ENCODE assay signal across 8 cellular contexts in the genomic region with DNA sequence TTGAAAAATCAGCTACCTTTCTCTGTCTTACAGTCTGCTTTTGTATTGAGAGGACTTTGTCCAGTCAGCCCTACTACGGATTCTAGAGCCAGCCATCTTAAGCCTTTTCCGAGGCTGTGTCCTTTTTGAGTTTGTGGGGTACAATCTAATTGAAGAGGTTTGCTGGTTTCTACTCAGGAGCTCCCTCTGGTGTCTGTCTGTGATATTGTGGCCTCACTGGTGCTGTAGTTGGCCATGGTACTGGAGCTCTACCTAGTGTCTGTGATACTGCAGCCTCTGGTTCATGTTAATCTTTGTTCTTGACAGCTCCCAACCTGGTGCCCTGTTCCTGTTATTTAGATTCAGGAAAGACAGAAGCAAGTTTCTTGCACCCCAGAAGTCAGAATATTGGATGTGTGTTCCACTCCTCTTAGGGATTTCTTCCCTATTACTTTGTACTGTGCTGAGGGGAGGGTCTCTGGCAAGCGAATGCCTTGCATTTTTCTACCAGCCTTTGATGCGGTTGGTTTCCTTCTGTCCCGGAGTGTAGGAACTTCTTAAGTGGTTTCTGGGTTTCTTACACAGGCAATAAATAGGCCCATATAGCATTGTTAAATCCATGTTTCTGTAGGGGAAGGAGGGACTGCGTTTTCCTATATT.
A peak's percentile ranks its signal among the peaks of the same experiment; 100 is the strongest.
DNase-seq lines count a peak whose midpoint lies in the region; ATAC-seq and TF ChIP-seq lines count a peak whose summit lies in the region.

No MANE protein-coding gene starts in this region.

- H2AFZ ChIP-seq in neuronal stem cell (ENCODE audit: low read length) = no peak overlapping the region

- no peaks in the 10 kb centered on the region for H3K79me1 ChIP-seq in neuronal stem cell (ENCODE audit: low read depth, low read length)

- peaks cover 27% of the 10 kb centered on the region for H3K36me3 ChIP-seq in BE2C
- H3K36me3 ChIP-seq in neuronal stem cell (replicated peaks in 1 of 2; ENCODE audit: control insufficient read depth in 2 of 2, insufficient read depth in 2 of 2, low read length in 2 of 2) = peaks cover 10 to 90% of the 10 kb centered on the region in 2 donors

- H2BK120ac ChIP-seq in neuronal stem cell (ENCODE audit: low read depth, low read length) = no peak overlapping the region

- H3K14ac ChIP-seq in neuronal stem cell (ENCODE audit: low read length) = no peak overlapping the region

- H3K9me3 ChIP-seq in BE2C (no peaks in the 10 kb centered on the region), neuronal stem cell (replicated peaks in 1 of 2; ENCODE audit: control insufficient read depth in 2 of 2, insufficient read depth in 1 of 2, low read depth in 1 of 2, low read length in 2 of 2) (peaks cover 4 to 32% of the 10 kb centered on the region in 2 donors)

- no peak overlapping the region for H3K9ac ChIP-seq in neuronal stem cell (ENCODE audit: low read depth, low read length, poor library complexity)

- H3K4me2 ChIP-seq in neuronal stem cell (ENCODE audit: insufficient read depth, low read length, poor library complexity, severe bottlenecking) = no peak overlapping the region

- H3K4ac ChIP-seq in neuronal stem cell (ENCODE audit: low read length) = no peak overlapping the region

- WGBS in neuronal stem cell (ENCODE audit: extremely low coverage in 2 of 2, insufficient read length in 2 of 2, insufficient replicate concordance in 1 of 2), 2 donors = no CpG with 5 or more reads among the region's 6 CpGs

- no peak overlapping the region for H3K18ac ChIP-seq in neuronal stem cell (ENCODE audit: low read length)

- no peaks in the 10 kb centered on the region for H3K4me1 ChIP-seq in BE2C
- no peaks in the 10 kb centered on the region for H3K4me1 ChIP-seq in neuronal stem cell (ENCODE audit: control insufficient read depth in 2 of 2, insufficient read depth in 1 of 2, low read depth in 1 of 2, low read length in 2 of 2)

- no peak overlapping the region for H2AK5ac ChIP-seq in neuronal stem cell (ENCODE audit: low read depth, low read length)

- no peaks in the 10 kb centered on the region for H3K27me3 ChIP-seq in BE2C
- H3K27me3 ChIP-seq in neuronal stem cell (ENCODE audit: control insufficient read depth in 3 of 3, insufficient read depth in 3 of 3, low read depth in 1 of 3, low read length in 3 of 3) = no peaks in the 10 kb centered on the region

- no peak overlapping the region for H3K4me3 ChIP-seq in BE2C (ENCODE audit: low read depth, low read length)
- H3K4me3 ChIP-seq in neuronal stem cell (ENCODE audit: low read length in 2 of 2) = no peak overlapping the region

- no peak overlapping the region for H4K8ac ChIP-seq in neuronal stem cell (ENCODE audit: low read depth, low read length)

- intact Hi-C loops in posterior vena cava (cut with DNase I) = no loop called here

- H3K27ac ChIP-seq in neuronal stem cell (replicated peaks; ENCODE audit: low read length) = no peak overlapping the region

- DNase-seq in BE2C = peak; percentile 72
- DNase-seq in NOMO-1 treated with DMSO at 0.1 percent for 48 hours (lab: John Stamatoyannopoulos, UW; ENCODE audit: unreplicated experiment) = peak; percentile 54
- DNase-seq in activated CD8-positive, alpha-beta memory T cell treated with anti-CD3 and anti-CD28 coated beads for 4 hours (ENCODE audit: low read depth in 2 of 2) = peak; percentile 3 to 10
- peak; percentile 67 for DNase-seq in neuronal stem cell (ENCODE audit: low spot score)
- DNase-seq in posterior vena cava (ENCODE audit: low spot score) = no peak

- peak; percentile 65 for ATAC-seq in GM18519 (IDR thresholded peaks at IDR 0.05; ENCODE audit: low FRiP score, unreplicated experiment)
- ATAC-seq in HG03039 (IDR thresholded peaks at IDR 0.05; ENCODE audit: unreplicated experiment) = peak; percentile 60
- ATAC-seq in esophagus mucosa = peak; percentile 81

- peak; percentile 99 for TF ChIP-seq CTCF in BE2C (IDR thresholded peaks at IDR 0.05; ENCODE audit: low read depth, low read length)

- no peak overlapping the region for H2BK5ac ChIP-seq in neuronal stem cell (ENCODE audit: low read length)

- H2BK12ac ChIP-seq in neuronal stem cell (ENCODE audit: low read length) = no peak overlapping the region

- H4K91ac ChIP-seq in neuronal stem cell (ENCODE audit: low read depth, low read length, poor library complexity) = no peak overlapping the region

- H3K23ac ChIP-seq in neuronal stem cell (ENCODE audit: low read depth, low read length, poor library complexity) = no peak overlapping the region

- H2BK15ac ChIP-seq in neuronal stem cell (ENCODE audit: low read length) = no peak overlapping the region
